ENCODE assay signal across 8 cellular contexts in the genomic region with DNA sequence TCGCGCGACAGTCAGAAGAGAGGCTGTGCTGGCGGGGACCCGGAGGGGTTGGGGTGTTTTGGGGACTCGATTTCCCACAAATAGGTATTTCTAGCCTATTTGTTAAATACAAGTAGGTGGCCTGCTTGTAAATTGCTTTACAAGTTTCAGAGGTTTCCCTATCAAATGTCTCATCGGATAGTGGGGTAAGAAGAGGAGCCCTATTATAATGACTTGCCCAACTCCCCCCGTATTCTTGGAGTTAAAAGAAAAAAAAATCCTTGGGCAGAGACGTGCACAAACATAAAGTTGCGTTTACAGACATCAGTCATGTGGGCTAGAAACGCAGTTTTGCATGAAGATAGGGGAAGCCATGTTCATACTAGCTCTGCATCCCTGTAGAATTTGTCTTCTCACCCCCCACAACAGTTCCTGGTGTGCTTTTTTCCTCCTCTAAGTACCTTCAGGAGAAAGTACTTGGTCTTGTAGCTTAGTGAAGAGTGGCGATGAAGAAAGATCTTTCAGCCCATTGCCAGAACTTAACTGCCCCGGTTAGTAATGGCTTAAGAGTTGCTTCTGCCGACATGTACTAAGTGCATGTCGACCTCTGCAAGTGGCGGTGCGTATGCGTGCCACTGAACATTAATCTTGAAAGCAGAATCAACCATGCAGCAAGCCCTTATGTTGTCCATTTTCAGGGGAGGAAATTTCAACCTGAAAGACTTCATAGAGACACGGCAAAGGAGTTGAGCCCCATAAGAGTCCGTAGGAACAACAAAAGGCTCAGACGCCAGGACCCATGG. TPM values are rescaled to one million over a fixed set of nuclear protein-coding genes. Genes with fewer than 3 reads are reported as not detected.
A peak's percentile ranks its signal among the peaks of the same experiment; 100 is the strongest.
DNase-seq lines count a peak whose midpoint lies in the region; ATAC-seq and TF ChIP-seq lines count a peak whose summit lies in the region.

No MANE protein-coding gene starts in this region.

- H3K9me3 Mint-ChIP-seq in T-helper 2 cell treated with Interferon-gamma antibody and Interleukin-4, amounts not matched to agents 5 μg/mL and 100 μg/mL, for 36 hours, result no peaks in the 10 kb centered on the region
- H3K9me3 Mint-ChIP-seq in endodermal cell (peaks cover 5% of the 10 kb centered on the region), progenitor cell of endocrine pancreas (ENCODE audit: low read depth) (peaks cover 3% of the 10 kb centered on the region)

- peaks cover 7% of the 10 kb centered on the region for H3K9me3 ChIP-seq in endodermal cell (ENCODE audit: control insufficient read depth, low read length)

- H3K36me3 ChIP-seq in endodermal cell (ENCODE audit: control insufficient read depth, insufficient read depth, low read length), result peaks cover 7% of the 10 kb centered on the region

- H3K27me3 Mint-ChIP-seq in T-helper 2 cell treated with Interferon-gamma antibody and Interleukin-4, amounts not matched to agents 5 μg/mL and 100 μg/mL, for 36 hours (ENCODE audit: low read depth), result no peaks in the 10 kb centered on the region
- no peaks in the 10 kb centered on the region for H3K27me3 Mint-ChIP-seq in endodermal cell (ENCODE audit: insufficient read depth)
- H3K27me3 Mint-ChIP-seq in progenitor cell of endocrine pancreas, result peaks cover 3% of the 10 kb centered on the region

- TF ChIP-seq CTCF in endodermal cell (conservative IDR thresholded peaks at IDR 0.05) (no peak), progenitor cell of endocrine pancreas (IDR thresholded peaks at IDR 0.05; ENCODE audit: unreplicated experiment) (no peak)

- peak overlapping the region; percentile 94 for H3K4me3 ChIP-seq in endodermal cell (ENCODE audit: low read length)

- peaks cover 35% of the 10 kb centered on the region for H3K4me1 Mint-ChIP-seq in T-helper 2 cell treated with Interferon-gamma antibody and Interleukin-4, amounts not matched to agents 5 μg/mL and 100 μg/mL, for 36 hours (ENCODE audit: low read depth)
- H3K4me1 Mint-ChIP-seq in endodermal cell, result peaks cover 24% of the 10 kb centered on the region
- H3K4me1 Mint-ChIP-seq in progenitor cell of endocrine pancreas (ENCODE audit: low read depth), result peaks cover 28% of the 10 kb centered on the region

- peak overlapping the region; percentile 93 for H3K4me3 Mint-ChIP-seq in T-helper 2 cell treated with Interferon-gamma antibody and Interleukin-4, amounts not matched to agents 5 μg/mL and 100 μg/mL, for 36 hours
- H3K4me3 Mint-ChIP-seq in endodermal cell (peak overlapping the region; percentile 72), progenitor cell of endocrine pancreas (ENCODE audit: low read depth) (peak overlapping the region; percentile 98)

- H3K27me3 ChIP-seq in endodermal cell (ENCODE audit: control insufficient read depth, insufficient read depth, low read length, poor library complexity, severe bottlenecking), result no peaks in the 10 kb centered on the region

- H3K9ac ChIP-seq in endodermal cell (ENCODE audit: extremely low read depth, low read length, poor library complexity, severe bottlenecking), result peak overlapping the region; percentile 89

- WGBS in endodermal cell (ENCODE audit: insufficient coverage in 1 of 2, insufficient read length in 1 of 2), 2 experiments, result 54 to 81% methylated on average over 14 to 21 of the region's 21 CpGs

- peaks cover 7% of the 10 kb centered on the region for H3K4me1 ChIP-seq in endodermal cell (ENCODE audit: control insufficient read depth, insufficient read depth, low read length)

- no peak for ATAC-seq in HG02763 (IDR thresholded peaks at IDR 0.05; ENCODE audit: unreplicated experiment)
- ATAC-seq in GM21786 (IDR thresholded peaks at IDR 0.05; ENCODE audit: unreplicated experiment), result no peak

- H3K27ac Mint-ChIP-seq in T-helper 2 cell treated with Interferon-gamma antibody and Interleukin-4, amounts not matched to agents 5 μg/mL and 100 μg/mL, for 36 hours, result peak overlapping the region; percentile 87
- peak overlapping the region; percentile 99 for H3K27ac Mint-ChIP-seq in endodermal cell
- peak overlapping the region; percentile 95 for H3K27ac Mint-ChIP-seq in progenitor cell of endocrine pancreas

- DNase-seq in T-helper 2 cell treated with Interferon-gamma antibody and Interleukin-4, amounts not matched to agents 5 μg/mL and 100 μg/mL, for 36 hours (ENCODE audit: low spot score), result no peak
- no peak for DNase-seq in T-helper 2 cell
- peak; percentile 73 for DNase-seq in NAMALWA (ENCODE audit: low spot score)
- DNase-seq in endodermal cell, result no peak
- DNase-seq in progenitor cell of endocrine pancreas (ENCODE audit: low spot score, unreplicated experiment), result no peak
- DNase-seq in Ammon's horn (ENCODE audit: low spot score), result no peak

- peak overlapping the region; percentile 15 for H3K27ac ChIP-seq in endodermal cell (ENCODE audit: low read depth, low read length)

- H3K36me3 Mint-ChIP-seq in T-helper 2 cell treated with Interferon-gamma antibody and Interleukin-4, amounts not matched to agents 5 μg/mL and 100 μg/mL, for 36 hours (ENCODE audit: low read depth), result peaks cover 21% of the 10 kb centered on the region
- H3K36me3 Mint-ChIP-seq in endodermal cell (ENCODE audit: low read depth) (peaks cover 17% of the 10 kb centered on the region), progenitor cell of endocrine pancreas (ENCODE audit: insufficient read depth) (peaks cover 8% of the 10 kb centered on the region)

RNA-seq across cellular contexts. Expression of gene TIAL1, which starts 0.8 kb away (rescaled TPM):
- 100 to 1,000 TPM; 156 to 176 TPM for total RNA-seq in endodermal cell
- polyA plus RNA-seq in endodermal cell (2013, experiment 1 of 2), result 163 TPM
- polyA plus RNA-seq in endodermal cell (2013, experiment 2 of 2), result 149 TPM
- total RNA-seq in progenitor cell of endocrine pancreas, result 177 and 189 TPM in 2 replicates

RNA-seq across cellular contexts. Expression of gene BAG3, which starts 53.6 kb away (rescaled TPM):
- 10 to 100 TPM; 13.4 to 19.5 TPM for total RNA-seq in endodermal cell
- 22.3 TPM for polyA plus RNA-seq in endodermal cell (2013, experiment 1 of 2)
- 24.9 TPM for polyA plus RNA-seq in endodermal cell (2013, experiment 2 of 2)
- total RNA-seq in progenitor cell of endocrine pancreas, result 18.0 and 19.2 TPM in 2 replicates

RNA-seq across cellular contexts. Expression of gene RGS10, which starts 55.1 kb away (rescaled TPM):
- total RNA-seq in endodermal cell, result 1 to 10 TPM; 4.3 to 7.5 TPM
- 9.8 TPM for polyA plus RNA-seq in endodermal cell (2013, experiment 1 of 2)
- 8.5 TPM for polyA plus RNA-seq in endodermal cell (2013, experiment 2 of 2)
- 0.96 and 2.0 TPM in 2 replicates for total RNA-seq in progenitor cell of endocrine pancreas
